Comparison of ENCODE assay signal across 8 cellular contexts in genomic region chr11:67732045-67732787, GRCh38. TPM values are rescaled to one million over a fixed set of nuclear protein-coding genes. Genes with fewer than 3 reads are reported as not detected.
DNase-seq lines count a peak whose midpoint lies in the region; ATAC-seq and TF ChIP-seq lines count a peak whose summit lies in the region.

No MANE protein-coding gene starts in this region.

- ATAC-seq in activated CD4-positive, CD25-positive, alpha-beta regulatory T cell treated with anti-CD3 and anti-CD28 coated beads, Interleukin-2, amount 50 U/mL, for 24 hours = peak; percentile 66 to 71
- ATAC-seq in GM21717 (IDR thresholded peaks at IDR 0.05; ENCODE audit: unreplicated experiment) = no peak
- ATAC-seq in HG02884 (IDR thresholded peaks at IDR 0.05; ENCODE audit: unreplicated experiment) = no peak

- peak overlapping the region; percentile 9 for H3K4me2 ChIP-seq in H9 (ENCODE audit: insufficient read depth, insufficient read length, low read length)
- H3K4me2 ChIP-seq in Karpas-422 (ENCODE audit: low read depth, low read length, poor library complexity, severe bottlenecking) = no peak overlapping the region

- H3K56ac ChIP-seq in H9 (ENCODE audit: insufficient read length, low read depth, low read length) = no peak overlapping the region

- no peak overlapping the region for H3T11ph ChIP-seq in H9 (ENCODE audit: low read length)

- no peak overlapping the region for H3K18ac ChIP-seq in H9 (ENCODE audit: insufficient read length, low read depth, low read length)

- H3K4me1 Mint-ChIP-seq in H9 = peaks cover 30 to 33% of the 10 kb centered on the region in 2 experiments

- no peak overlapping the region for H2BK5ac ChIP-seq in H9 (ENCODE audit: insufficient read length, low read length)

- H4K91ac ChIP-seq in H9 (ENCODE audit: insufficient read length, low read depth, low read length) = no peak overlapping the region

- H2BK15ac ChIP-seq in H9 (ENCODE audit: low read depth, low read length) = no peak overlapping the region

- H3K4ac ChIP-seq in H9 (ENCODE audit: low read depth, low read length) = no peak overlapping the region

- peak; percentile 69 for TF ChIP-seq CTCF in H9 (conservative IDR thresholded peaks at IDR 0.05)

- H4K5ac ChIP-seq in H9 (ENCODE audit: insufficient read length, low read depth, low read length) = no peak overlapping the region

- no peak overlapping the region for H3K14ac ChIP-seq in H9 (ENCODE audit: insufficient read depth, low read length)

- H3K23me2 ChIP-seq in H9 (ENCODE audit: insufficient read length, low read depth, low read length, poor library complexity, severe bottlenecking) = peaks cover 3% of the 10 kb centered on the region

- H3K27ac ChIP-seq in H9 (ENCODE audit: insufficient read length, low read depth, low read length) = no peak overlapping the region
- no peak overlapping the region for H3K27ac ChIP-seq in effector memory CD4-positive, alpha-beta T cell (ENCODE audit: insufficient read depth, low read length, poor library complexity, severe bottlenecking)
- H3K27ac ChIP-seq in Karpas-422 (ENCODE audit: low read length) = no peak overlapping the region

- no peak overlapping the region for H2BK12ac ChIP-seq in H9 (ENCODE audit: insufficient read length, low read depth, low read length)

- DNase-seq in AG20443 (ENCODE audit: low spot score) (peak; percentile 9), H9 (peak; percentile 45), Karpas-422 (no peak)
- DNase-seq in effector memory CD4-positive, alpha-beta T cell = peak; percentile 2 to 24 (median 17)
- peak; percentile 7 to 46 for DNase-seq in stimulated activated CD4-positive, alpha-beta T cell treated with anti-CD3 and anti-CD28 coated beads, Interleukin-15, amount 100 ng/mL, for 1 hour (ENCODE audit: low read depth in 1 of 2, low spot score in 1 of 2)

- H3K23ac ChIP-seq in H9 (ENCODE audit: insufficient read length, low read depth, low read length) = no peak overlapping the region

- peaks cover 10% of the 10 kb centered on the region for H3K27me3 Mint-ChIP-seq in H9 (ENCODE audit: low read depth)

- H3K9me3 Mint-ChIP-seq in H9 = no peaks in the 10 kb centered on the region; a peak in 1 of 5 replicates

- no peaks in the 10 kb centered on the region for H3K9me3 ChIP-seq in H9 (ENCODE audit: control insufficient read depth, low read depth, low read length)
- H3K9me3 ChIP-seq in effector memory CD4-positive, alpha-beta T cell (ENCODE audit: control insufficient read depth, low read length) = no peaks in the 10 kb centered on the region
- H3K9me3 ChIP-seq in Karpas-422 (ENCODE audit: low read length) = no peaks in the 10 kb centered on the region

- H4K20me1 ChIP-seq in H9 (ENCODE audit: control insufficient read depth, insufficient read depth, insufficient read length) (no peaks in the 10 kb centered on the region), Karpas-422 (ENCODE audit: insufficient read depth, low read depth, low read length) (no peaks in the 10 kb centered on the region)

- H3K36me3 Mint-ChIP-seq in H9 (ENCODE audit: insufficient read depth in 1 of 3, low read depth in 3 of 3) = no peaks in the 10 kb centered on the region

- H3K27me3 ChIP-seq in H9 (ENCODE audit: insufficient read depth, low read length) (no peaks in the 10 kb centered on the region), Karpas-422 (ENCODE audit: low read length) (no peaks in the 10 kb centered on the region)
- no peaks in the 10 kb centered on the region for H3K27me3 ChIP-seq in effector memory CD4-positive, alpha-beta T cell (replicated peaks; ENCODE audit: control insufficient read depth, insufficient read depth, low read length, poor library complexity, severe bottlenecking)

- H3K27ac Mint-ChIP-seq in H9 = no peak overlapping the region

- no peak overlapping the region for H3K9ac ChIP-seq in H9 (ENCODE audit: extremely low read depth, insufficient read length, low read length)
- H3K9ac ChIP-seq in Karpas-422 (ENCODE audit: low read length) = no peak overlapping the region

- no peaks in the 10 kb centered on the region for H3K9me2 ChIP-seq in Karpas-422 (replicated peaks; ENCODE audit: insufficient read depth, low read length)

- H2AFZ ChIP-seq in H9 (ENCODE audit: low read length) = peak overlapping the region; percentile 32
- no peak overlapping the region for H2AFZ ChIP-seq in Karpas-422 (ENCODE audit: low read length)

- WGBS in H9 (ENCODE audit: extremely low coverage, insufficient read length, low lambda C conversion rate) = no CpG with 5 or more reads among the region's 42 CpGs

- H3K79me2 ChIP-seq in H9 (ENCODE audit: insufficient read depth, low read length) (no peaks in the 10 kb centered on the region), Karpas-422 (ENCODE audit: low read length) (no peaks in the 10 kb centered on the region)

- H2AK5ac ChIP-seq in H9 (ENCODE audit: insufficient read length, low read length) = no peak overlapping the region

- H2BK120ac ChIP-seq in H9 (ENCODE audit: low read depth, low read length, poor library complexity, severe bottlenecking) = no peak overlapping the region

- no peaks in the 10 kb centered on the region for H3K36me3 ChIP-seq in effector memory CD4-positive, alpha-beta T cell (ENCODE audit: control insufficient read depth, insufficient read depth, low read length)
- H3K36me3 ChIP-seq in Karpas-422 (ENCODE audit: insufficient read depth, low read length) = no peaks in the 10 kb centered on the region

- H4K8ac ChIP-seq in H9 (replicated peaks; ENCODE audit: insufficient read length, low read depth, low read length) = no peak overlapping the region

- no peak overlapping the region for H2BK20ac ChIP-seq in H9 (ENCODE audit: low read depth, low read length, poor library complexity, severe bottlenecking)

- no peak overlapping the region for H3K4me3 ChIP-seq in effector memory CD4-positive, alpha-beta T cell (ENCODE audit: insufficient read depth, low read depth, low read length, poor library complexity, severe bottlenecking)
- H3K4me3 ChIP-seq in Karpas-422 (ENCODE audit: low read length) = no peak overlapping the region

- H3K4me1 ChIP-seq in H9 (ENCODE audit: insufficient read depth, low read length) (no peaks in the 10 kb centered on the region), Karpas-422 (ENCODE audit: low read length) (no peaks in the 10 kb centered on the region)
- peaks cover 4% of the 10 kb centered on the region for H3K4me1 ChIP-seq in effector memory CD4-positive, alpha-beta T cell (ENCODE audit: control insufficient read depth, insufficient read depth, low read length, poor library complexity, severe bottlenecking)

- no peaks in the 10 kb centered on the region for H3K79me1 ChIP-seq in H9 (ENCODE audit: insufficient read depth, low read depth, low read length, poor library complexity, severe bottlenecking)

- peak overlapping the region in 1 of 2 experiments; percentile 59; a peak in 2 of 5 replicates for H3K4me3 Mint-ChIP-seq in H9

RNA-seq across cellular contexts. Expression of gene ALDH3B2, which starts 57.8 kb away (rescaled TPM):
- not detected in 2 replicates for total RNA-seq in H9 (2021)
- total RNA-seq in Karpas-422 (2014; rRNA removed; shearing (Covaris generic); ENCODE audit: low replicate concordance) = 1.6 and 1.8 TPM in 2 replicates

Comparison
In these comparisons a context has a peak if more than half of its experiments do, and no peak if none do; other contexts are left out.
1. ATAC-seq: peak in activated CD4-positive, CD25-positive, alpha-beta regulatory T cell treated with anti-CD3 and anti-CD28 coated beads, Interleukin-2, amount 50 U/mL, for 24 hours (2 of 2); none in GM21717 (single experiment) and HG02884 (single experiment).